27 cellular contexts compared by ENCODE assay signal in genomic region chr2:161059388-161059787, GRCh38.
"Had no signal": no experiment of that assay in that cellular context is flagged by ENCODE, and none has a peak within 500 bp of the region (broad histone marks: within the 10 kb centered on the region; RNA-seq: fewer than 3 reads in every experiment).

No MANE protein-coding gene starts in this region.

- DNase-seq: cerebellar nuclear complex; colonic mucosa; cortex of kidney; effector CD8-positive, alpha-beta T cell; effector memory CD8-positive, alpha-beta T cell; endodermal cell; erythroblast; esophagus squamous epithelium; foreskin fibroblast; foreskin melanocyte; hypothalamus; immature natural killer cell; islet precursor cell; kidney; kidney glomerular epithelial cell; left colon; left lung; lower lobe of right lung; mesenchymal stem cell; mucosa of descending colon had no signal

- H3K27ac ChIP-seq: colonic mucosa, epithelial cell of prostate, esophagus squamous epithelium, gastroesophageal sphincter, hepatocyte, left lung, lower lobe of right lung had no signal

- ATAC-seq: effector memory CD8-positive, alpha-beta T cell; esophagus mucosa; gastroesophageal sphincter; left colon; left lung; lower lobe of right lung; mucosa of descending colon had no signal

- H3K4me3 Mint-ChIP-seq: central memory CD8-positive, alpha-beta T cell; dendritic cell treated with granulocyte-macrophage colony-stimulating factor and Interleukin-4, amounts not matched to agents 40 ng/mL and 50 ng/mL, for 4 days; effector memory CD8-positive, alpha-beta T cell; endodermal cell; immature natural killer cell; mesothelial cell of epicardium had no signal

- H3K4me3 ChIP-seq: colonic mucosa, esophagus squamous epithelium, gastroesophageal sphincter, hepatocyte, left lung, lower lobe of right lung, mucosa of descending colon had no signal

- H3K36me3 ChIP-seq: colonic mucosa, esophagus squamous epithelium, gastroesophageal sphincter, left lung, lower lobe of right lung had no signal

- H3K9me3 Mint-ChIP-seq: central memory CD8-positive, alpha-beta T cell; effector memory CD8-positive, alpha-beta T cell; immature natural killer cell had no signal

- H3K27me3 ChIP-seq: colonic mucosa, esophagus squamous epithelium, gastroesophageal sphincter, hepatocyte, left lung had no signal

- H3K4me1 ChIP-seq: colonic mucosa had no signal

- H3K9me3 ChIP-seq: colonic mucosa had no signal

- H3K27ac Mint-ChIP-seq: dendritic cell treated with granulocyte-macrophage colony-stimulating factor and Interleukin-4, amounts not matched to agents 40 ng/mL and 50 ng/mL, for 4 days; effector memory CD8-positive, alpha-beta T cell; endodermal cell; immature natural killer cell; mesothelial cell of epicardium had no signal

- H3K36me3 Mint-ChIP-seq: immature natural killer cell, mesothelial cell of epicardium had no signal
